8 cellular contexts compared by ENCODE assay signal in genomic region chr18:11980555-11981382, GRCh38. TPM values are rescaled to one million over a fixed set of nuclear protein-coding genes. Genes with fewer than 3 reads are reported as not detected.
A peak's percentile ranks its signal among the peaks of the same experiment; 100 is the strongest.
DNase-seq lines count a peak whose midpoint lies in the region; ATAC-seq and TF ChIP-seq lines count a peak whose summit lies in the region.

No MANE protein-coding gene starts in this region.

- H4K20me1 ChIP-seq in DOHH2 (ENCODE audit: control insufficient read depth, insufficient read depth, low read depth, low read length): no peaks in the 10 kb centered on the region
- no peaks in the 10 kb centered on the region for H4K20me1 ChIP-seq in fibroblast of lung (ENCODE audit: control insufficient read depth, extremely low read depth, insufficient read depth, low read length)

- H3K9me3 ChIP-seq in DOHH2 (ENCODE audit: control insufficient read depth, insufficient read depth, low read length): no peaks in the 10 kb centered on the region
- no peaks in the 10 kb centered on the region for H3K9me3 ChIP-seq in fibroblast of lung (ENCODE audit: control insufficient read depth, insufficient read depth, low read depth, low read length)
- no peaks in the 10 kb centered on the region for H3K9me3 ChIP-seq in naive thymus-derived CD4-positive, alpha-beta T cell (ENCODE audit: control insufficient read depth in 2 of 3, low read length in 3 of 3)

- intact Hi-C loops in naive thymus-derived CD4-positive, alpha-beta T cell (cut with micrococcal nuclease): loop anchor here (1.0 to 10.0 kb wide), 15 partner anchors 13 to 1453 kb away; partner anchors contain the start of genes AFG3L2 (in 2 of the 2), CEP76 (in 2 of the 2), CHMP1B (in 2 of the 2) and MPPE1 (in 2 of the 2)

- peak overlapping the region; percentile 62 to 89 (median 86) for H3K4me3 Mint-ChIP-seq in naive thymus-derived CD4-positive, alpha-beta T cell
- peak overlapping the region; percentile 78 for H3K4me3 Mint-ChIP-seq in stimulated activated memory B cell treated with anti-CD40 and anti-IgM and Interleukin-4, amounts not matched to agents 10 μg/mL and 1 μg/mL and 100 μg/mL, for 72 hours

- peak overlapping the region; percentile 89 for H3K4me3 ChIP-seq in DOHH2 (ENCODE audit: low read length)
- H3K4me3 ChIP-seq in fibroblast of lung (replicated peaks in 1 of 4; ENCODE audit: control extremely low read depth in 1 of 4, insufficient read depth in 1 of 4, low read depth in 3 of 4, low read length in 4 of 4): peak overlapping the region; percentile 48 to 68 (median 58)
- H3K4me3 ChIP-seq in naive thymus-derived CD4-positive, alpha-beta T cell (ENCODE audit: low read length): peak overlapping the region; percentile 64

- H3K4me2 ChIP-seq in DOHH2 (ENCODE audit: low read length) (peak overlapping the region; percentile 99), fibroblast of lung (ENCODE audit: extremely low read depth, insufficient read depth, low read length) (peak overlapping the region; percentile 81)

- no peaks in the 10 kb centered on the region for H3K36me3 Mint-ChIP-seq in naive thymus-derived CD4-positive, alpha-beta T cell
- no peaks in the 10 kb centered on the region for H3K36me3 Mint-ChIP-seq in stimulated activated memory B cell treated with anti-CD40 and anti-IgM and Interleukin-4, amounts not matched to agents 10 μg/mL and 1 μg/mL and 100 μg/mL, for 72 hours

- H3K9me3 Mint-ChIP-seq in naive thymus-derived CD4-positive, alpha-beta T cell: peaks cover 0 to 1% (median 0%) of the 10 kb centered on the region in 11 donors
- no peaks in the 10 kb centered on the region for H3K9me3 Mint-ChIP-seq in stimulated activated memory B cell treated with anti-CD40 and anti-IgM and Interleukin-4, amounts not matched to agents 10 μg/mL and 1 μg/mL and 100 μg/mL, for 72 hours

- ATAC-seq in GM21737 (IDR thresholded peaks at IDR 0.05; ENCODE audit: unreplicated experiment): peak; percentile 82
- ATAC-seq in naive thymus-derived CD4-positive, alpha-beta T cell: peak; percentile 95
- peak; percentile 97 for ATAC-seq in stimulated activated memory B cell treated with anti-CD40 and anti-IgM and Interleukin-4, amounts not matched to agents 10 μg/mL and 1 μg/mL and 100 μg/mL, for 72 hours

- peak overlapping the region; percentile 85 for H2AFZ ChIP-seq in fibroblast of lung (ENCODE audit: low read length)

- H3K4me1 Mint-ChIP-seq in naive thymus-derived CD4-positive, alpha-beta T cell: peaks cover 0 to 27% (median 13%) of the 10 kb centered on the region in 7 donors
- H3K4me1 Mint-ChIP-seq in stimulated activated memory B cell treated with anti-CD40 and anti-IgM and Interleukin-4, amounts not matched to agents 10 μg/mL and 1 μg/mL and 100 μg/mL, for 72 hours: peaks cover 17% of the 10 kb centered on the region

- no peaks in the 10 kb centered on the region for H3K36me3 ChIP-seq in DOHH2 (ENCODE audit: control insufficient read depth, low read length)
- H3K36me3 ChIP-seq in fibroblast of lung (ENCODE audit: control insufficient read depth, insufficient read depth, low read length): no peaks in the 10 kb centered on the region
- H3K36me3 ChIP-seq in naive thymus-derived CD4-positive, alpha-beta T cell (ENCODE audit: control insufficient read depth in 2 of 3, insufficient read depth in 3 of 3, low read length in 3 of 3): no peaks in the 10 kb centered on the region

- peaks cover 0 to 17% (median 0%) of the 10 kb centered on the region in 5 donors for H3K27me3 Mint-ChIP-seq in naive thymus-derived CD4-positive, alpha-beta T cell
- no peaks in the 10 kb centered on the region for H3K27me3 Mint-ChIP-seq in stimulated activated memory B cell treated with anti-CD40 and anti-IgM and Interleukin-4, amounts not matched to agents 10 μg/mL and 1 μg/mL and 100 μg/mL, for 72 hours

- POLR2A ChIA-PET in naive thymus-derived CD4-positive, alpha-beta T cell (lab: Charles Lee): interaction anchor here (2.4 kb wide), 2 partner anchors 72 to 130 kb away, joined by 6 to 17 read pairs; partner anchors contain the start of gene CHMP1B

- TF ChIP-seq CTCF in DOHH2 (IDR thresholded peaks at IDR 0.05; ENCODE audit: low read depth, low read length, poor library complexity, severe bottlenecking): no peak
- TF ChIP-seq CTCF in fibroblast of lung (conservative IDR thresholded peaks at IDR 0.05 in 1 of 2, IDR thresholded peaks at IDR 0.05 in 1 of 2; ENCODE audit: low read depth in 1 of 2, low read length in 2 of 2): no peak

- peaks cover 19% of the 10 kb centered on the region for H3K79me2 ChIP-seq in DOHH2 (ENCODE audit: control insufficient read depth, low read length)
- no peaks in the 10 kb centered on the region for H3K79me2 ChIP-seq in fibroblast of lung (ENCODE audit: control insufficient read depth, insufficient read depth, low read length)

- H3K27me3 ChIP-seq in DOHH2 (ENCODE audit: control insufficient read depth, low read length): peaks cover 2% of the 10 kb centered on the region; the same call in 1 of the 2 replicates
- no peaks in the 10 kb centered on the region for H3K27me3 ChIP-seq in fibroblast of lung (ENCODE audit: control insufficient read depth, insufficient read depth, low read length)
- no peaks in the 10 kb centered on the region for H3K27me3 ChIP-seq in naive thymus-derived CD4-positive, alpha-beta T cell (ENCODE audit: control insufficient read depth in 2 of 2, insufficient read depth in 2 of 2, low read length in 2 of 2)

- H3F3A ChIP-seq in DOHH2 (ENCODE audit: control insufficient read depth, insufficient read depth): peaks cover 3% of the 10 kb centered on the region; the same call in 1 of the 2 replicates

- H3K4me1 ChIP-seq in DOHH2 (ENCODE audit: control insufficient read depth, low read length) (peaks cover 31% of the 10 kb centered on the region), fibroblast of lung (ENCODE audit: control insufficient read depth, extremely low read depth, insufficient read depth, low read length) (no peaks in the 10 kb centered on the region)
- peaks cover 0 to 5% of the 10 kb centered on the region in 2 donors for H3K4me1 ChIP-seq in naive thymus-derived CD4-positive, alpha-beta T cell (ENCODE audit: control insufficient read depth in 2 of 2, insufficient read depth in 2 of 2, low read length in 2 of 2)

- peak; percentile 72 for DNase-seq in KG1 (lab: John Stamatoyannopoulos, UW)
- DNase-seq in RKO (ENCODE audit: low spot score): peak; percentile 97
- peak; percentile 92 for DNase-seq in activated T-helper 1 cell treated with anti-CD3 and anti-CD28 coated beads, Interleukin-2, amount 50 U/mL, for 16 hours (ENCODE audit: low read depth in 1 of 2, low spot score in 1 of 2)
- peak; percentile 97 to 98 for DNase-seq in fibroblast of lung (ENCODE audit: low read depth in 2 of 2)
- DNase-seq in naive thymus-derived CD4-positive, alpha-beta T cell: peak; percentile 86 to 98 (median 92)

- H3K9me2 ChIP-seq in DOHH2 (replicated peaks; ENCODE audit: control insufficient read depth, low read length): no peaks in the 10 kb centered on the region

- H3K9ac ChIP-seq in fibroblast of lung (ENCODE audit: insufficient read depth, low read length): peak overlapping the region; percentile 73

- CTCF ChIA-PET in naive thymus-derived CD4-positive, alpha-beta T cell (lab: Charles Lee): interaction anchor here (0.7 to 1.3 kb wide), 3 partner anchors 10 to 43 kb away, joined by 3 to 5 read pairs (median 3); no protein-coding TSS in a partner anchor

- H3K27ac Mint-ChIP-seq in naive thymus-derived CD4-positive, alpha-beta T cell: peak overlapping the region in 7 of 9 donors; percentile 26 to 80 (median 44)
- H3K27ac Mint-ChIP-seq in stimulated activated memory B cell treated with anti-CD40 and anti-IgM and Interleukin-4, amounts not matched to agents 10 μg/mL and 1 μg/mL and 100 μg/mL, for 72 hours: peak overlapping the region; percentile 39

- peak overlapping the region; percentile 77 for H3K27ac ChIP-seq in DOHH2 (ENCODE audit: low read depth, low read length)
- peak overlapping the region; percentile 79 for H3K27ac ChIP-seq in fibroblast of lung (ENCODE audit: insufficient read depth, low read length)
- peak overlapping the region; percentile 56 for H3K27ac ChIP-seq in naive thymus-derived CD4-positive, alpha-beta T cell (ENCODE audit: low read depth, low read length)

RNA-seq across cellular contexts. Expression of gene IMPA2, which starts 0.5 kb away (rescaled TPM):
- 19.5 and 23.0 TPM in 2 replicates for total RNA-seq in fibroblast of lung
- polyA plus RNA-seq in fibroblast of lung: 3.8 and 4.4 TPM in 2 replicates
- polyA plus RNA-seq in fibroblast of lung (2012): 7.4 and 9.2 TPM in 2 replicates
- polyA minus RNA-seq in fibroblast of lung (ENCODE audit: low replicate concordance): 4.5 and 9.3 TPM in 2 replicates
- 10 to 100 TPM in 2 of 5 experiments, 1 to 10 TPM in 3; 4.9 to 27.8 (median 6.5) TPM for total RNA-seq in naive thymus-derived CD4-positive, alpha-beta T cell
- polyA plus RNA-seq in naive thymus-derived CD4-positive, alpha-beta T cell: 1 to 10 TPM; 7.8 to 8.9 TPM

Comparison
In these comparisons a context has a peak if more than half of its experiments do, and no peak if none do; other contexts are left out.
1. Peak in every context shown above with its lines: DNase-seq, ATAC-seq, H3K4me3 ChIP-seq and H3K27ac ChIP-seq.